2 cellular contexts compared by ENCODE assay signal in genomic region chr3:112651076-112651475, GRCh38.
TF ChIP-seq lines count a peak whose summit lies in the region.

No MANE protein-coding gene starts in this region.

TF ChIP-seq in A549, 52 proteins besides CTCF, POLR2A, EP300 and RAD21:
- TF ChIP-seq MAX (IDR thresholded peaks at IDR 0.05) (no peak), FOSB (CRISPR knock-in tag; IDR thresholded peaks at IDR 0.05) (no peak), MAFK (IDR thresholded peaks at IDR 0.05; ENCODE audit: partially characterized antibody) (no peak), RARB (CRISPR knock-in tag; IDR thresholded peaks at IDR 0.05) (no peak), ZC3H11A (IDR thresholded peaks at IDR 0.05) (no peak), ELK1 (IDR thresholded peaks at IDR 0.05; ENCODE audit: low read depth, low read length) (no peak), CEBPB (IDR thresholded peaks at IDR 0.05) (no peak), PHF8 (IDR thresholded peaks at IDR 0.05; ENCODE audit: borderline replicate concordance, low read depth) (no peak), CHD2 (IDR thresholded peaks at IDR 0.05; ENCODE audit: low read length, partially characterized antibody) (no peak), ESRRA (IDR thresholded peaks at IDR 0.05; ENCODE audit: borderline replicate concordance, low read length) (no peak), TFCP2L1 (CRISPR knock-in tag; IDR thresholded peaks at IDR 0.05) (no peak), HOXB5 (CRISPR knock-in tag; IDR thresholded peaks at IDR 0.05) (no peak), EHF (CRISPR knock-in tag; IDR thresholded peaks at IDR 0.05) (no peak), ZSCAN20 (CRISPR knock-in tag; IDR thresholded peaks at IDR 0.05) (no peak), HOXB13 (CRISPR knock-in tag; IDR thresholded peaks at IDR 0.05; ENCODE audit: low read depth) (no peak), EHMT2 (IDR thresholded peaks at IDR 0.05; ENCODE audit: low read depth) (no peak), KDM5A (IDR thresholded peaks at IDR 0.05) (no peak)

TF ChIP-seq in IMR-90, 13 proteins besides CTCF, POLR2A, EP300 and RAD21:
- TF ChIP-seq NFE2L2 (IDR thresholded peaks at IDR 0.05; ENCODE audit: low read depth, low read length) (no peak), RFX5 (IDR thresholded peaks at IDR 0.05; ENCODE audit: low read depth, low read length) (no peak), CHD1 (IDR thresholded peaks at IDR 0.05; ENCODE audit: low read depth, low read length) (no peak), USF2 (IDR thresholded peaks at IDR 0.05; ENCODE audit: low read depth, low read length) (no peak), MAZ (IDR thresholded peaks at IDR 0.05; ENCODE audit: borderline replicate concordance, low read depth, low read length) (no peak), ELK1 (IDR thresholded peaks at IDR 0.05; ENCODE audit: borderline replicate concordance, low read depth, low read length) (no peak), CEBPB (IDR thresholded peaks at IDR 0.05; ENCODE audit: low read depth, low read length) (no peak), RCOR1 (IDR thresholded peaks at IDR 0.05; ENCODE audit: insufficient replicate concordance, low read length) (no peak), BHLHE40 (IDR thresholded peaks at IDR 0.05; ENCODE audit: low read depth, low read length) (no peak), FOS (IDR thresholded peaks at IDR 0.05; ENCODE audit: low read depth, low read length) (no peak), SMC3 (IDR thresholded peaks at IDR 0.05; ENCODE audit: low read depth, low read length) (no peak), MAFK (IDR thresholded peaks at IDR 0.05; ENCODE audit: low read depth, low read length) (no peak), MXI1 (IDR thresholded peaks at IDR 0.05; ENCODE audit: borderline replicate concordance, low read depth, low read length) (no peak)
